1 cellular context compared by ENCODE assay signal in genomic region chr1:226668173-226668560, GRCh38.
TF ChIP-seq lines count a peak whose summit lies in the region.

No MANE protein-coding gene starts in this region.

TF ChIP-seq in GM23338, 12 proteins besides CTCF, POLR2A, EP300 and RAD21 (continued from another document):
- TF ChIP-seq ZNF462 (CRISPR knock-in tag; IDR thresholded peaks at IDR 0.05), result no peak
- no peak for TF ChIP-seq ZNF331 (CRISPR knock-in tag; IDR thresholded peaks at IDR 0.05; ENCODE audit: low read depth)
- no peak for TF ChIP-seq STAT1 (IDR thresholded peaks at IDR 0.05; ENCODE audit: unreplicated experiment)
- no peak for TF ChIP-seq NANOG (IDR thresholded peaks at IDR 0.05; ENCODE audit: borderline replicate concordance)
- TF ChIP-seq ETS1 (IDR thresholded peaks at IDR 0.05), result no peak
- TF ChIP-seq JUNB (IDR thresholded peaks at IDR 0.05; ENCODE audit: unreplicated experiment), result no peak
- no peak for TF ChIP-seq EZH2 (IDR thresholded peaks at IDR 0.05; ENCODE audit: low read depth, unreplicated experiment)
- TF ChIP-seq CREB1 (CRISPR knock-in tag; IDR thresholded peaks at IDR 0.05; ENCODE audit: low read depth), result no peak
- no peak for TF ChIP-seq REST (IDR thresholded peaks at IDR 0.05; ENCODE audit: unreplicated experiment)
